ENCODE assay signal across 19 cellular contexts in the genomic region with DNA sequence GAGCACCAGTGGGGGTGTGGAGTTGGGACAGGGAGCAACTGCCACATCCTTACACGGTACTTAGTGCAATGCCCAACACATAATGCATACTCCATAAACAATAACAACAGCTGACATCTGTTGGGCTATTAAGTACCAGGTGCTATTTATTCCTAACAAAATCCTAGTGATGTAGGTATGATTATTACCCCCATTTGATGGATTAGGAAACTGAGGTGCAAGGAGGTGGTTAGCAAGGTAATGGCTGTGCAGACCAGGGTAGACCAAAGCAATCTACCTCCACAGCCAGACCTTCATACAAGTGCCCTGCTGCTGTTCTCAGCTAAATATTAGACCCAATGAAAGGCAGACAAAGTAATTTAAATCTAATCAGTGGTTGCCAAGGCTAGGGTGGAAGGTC. TPM values are rescaled to one million over a fixed set of nuclear protein-coding genes. Genes with fewer than 3 reads are reported as not detected.
DNase-seq lines count a peak whose midpoint lies in the region; ATAC-seq, FAIRE-seq and TF ChIP-seq lines count a peak whose summit lies in the region.
"Had no signal": no experiment of that assay in that cellular context is flagged by ENCODE, and none has a peak within 500 bp of the region (broad histone marks: within the 10 kb centered on the region; RNA-seq: fewer than 3 reads in every experiment).

No MANE protein-coding gene starts in this region.

- H4K20me1 ChIP-seq in HepG2 (ENCODE audit: insufficient read depth, low read length): no peaks in the 10 kb centered on the region

- TF ChIP-seq EP300 in HepG2 (IDR thresholded peaks at IDR 0.05; ENCODE audit: low read depth in 2 of 2, low read length in 2 of 2) (no peak), HepG2 (CRISPR knock-in tag; IDR thresholded peaks at IDR 0.05; ENCODE audit: borderline replicate concordance) (no peak)

- no peak for ATAC-seq in HepG2
- ATAC-seq in right lobe of liver: no peak
- no peak for ATAC-seq in activated T-helper 17 cell treated with anti-CD3 and anti-CD28 coated beads, Interleukin-2, amount 50 U/mL, for 72 hours (replicated peaks)
- ATAC-seq: GM23338, HCT116 had no signal

- H3K4me3 Mint-ChIP-seq in activated T-helper 17 cell treated with anti-CD3 and anti-CD28 coated beads, Interleukin-2, amount 50 U/mL, for 72 hours: no peak overlapping the region
- no peak overlapping the region for H3K4me3 Mint-ChIP-seq in activated CD4-positive, alpha-beta memory T cell treated with anti-CD3 and anti-CD28 coated beads, Interleukin-2, amount 10 ng/mL, durations not matched to agents 7 days and 5 days
- H3K4me3 Mint-ChIP-seq: CD4-positive, alpha-beta memory T cell; GM23338; H9 had no signal

- H3K9me3 ChIP-seq in HepG2 (ENCODE audit: low read length) (no peaks in the 10 kb centered on the region), right lobe of liver (no peaks in the 10 kb centered on the region)

- 90% methylated on average over 1 of the region's 1 CpG for WGBS in HepG2 (ENCODE audit: low lambda C conversion rate)
- WGBS in right lobe of liver (ENCODE audit: insufficient coverage, low coverage, low lambda C conversion rate, missing lambda C conversion rate): 88% methylated on average over 1 of the region's 1 CpG

- H3K4me3 ChIP-seq in HepG2 (replicated peaks in 1 of 3; ENCODE audit: insufficient read depth in 1 of 3, low read depth in 2 of 3, low read length in 3 of 3) (no peak overlapping the region), right lobe of liver (no peak overlapping the region)
- H3K4me3 ChIP-seq: GM23338 had no signal

- no peak for TF ChIP-seq RAD21 in HepG2 (CRISPR knock-in tag; IDR thresholded peaks at IDR 0.05)

- POLR2A ChIA-PET in HepG2 (lab: Yijun Ruan, JAX): no interaction called here
- POLR2A ChIA-PET in activated CD4-positive, alpha-beta memory T cell treated with anti-CD3 and anti-CD28 coated beads, Interleukin-2, amount 10 ng/mL, durations not matched to agents 7 days and 5 days (lab: Charles Lee): no interaction called here

- H2AFZ ChIP-seq in HepG2 (ENCODE audit: low read length): no peak overlapping the region
- H2AFZ ChIP-seq: GM23338 had no signal

- CTCF ChIA-PET in HepG2 (lab: Yijun Ruan, JAX; ENCODE audit: low intra/inter-chr PET ratio, low total read pairs): no interaction called here
- CTCF ChIA-PET in activated CD4-positive, alpha-beta memory T cell treated with anti-CD3 and anti-CD28 coated beads, Interleukin-2, amount 10 ng/mL, durations not matched to agents 7 days and 5 days (lab: Charles Lee): no interaction called here

- no peak overlapping the region for H3K27ac ChIP-seq in HepG2 (ENCODE audit: extremely low read length, insufficient read depth, low read length)
- no peak overlapping the region for H3K27ac ChIP-seq in right lobe of liver

- TF ChIP-seq CTCF in HepG2 (CRISPR knock-in tag; IDR thresholded peaks at IDR 0.05): no peak
- TF ChIP-seq CTCF in right lobe of liver (IDR thresholded peaks at IDR 0.05): no peak

- H3K79me2 ChIP-seq in HepG2 (ENCODE audit: insufficient read depth, low read length): no peaks in the 10 kb centered on the region

- no peak overlapping the region for H3K4me2 ChIP-seq in HepG2 (ENCODE audit: low read depth, low read length)
- H3K4me2 ChIP-seq: GM23338 had no signal

- peaks cover 14% of the 10 kb centered on the region for H3K27me3 Mint-ChIP-seq in activated T-helper 17 cell treated with anti-CD3 and anti-CD28 coated beads, Interleukin-2, amount 50 U/mL, for 72 hours
- peaks cover 37% of the 10 kb centered on the region for H3K27me3 Mint-ChIP-seq in activated CD4-positive, alpha-beta memory T cell treated with anti-CD3 and anti-CD28 coated beads, Interleukin-2, amount 10 ng/mL, durations not matched to agents 7 days and 5 days

- intact Hi-C loops in HepG2 (cut with micrococcal nuclease; ENCODE audit: unreplicated experiment): no loop called here
- intact Hi-C loops in right lobe of liver (cut with DNase I): no loop called here

- DNase-seq in HepG2 (ENCODE audit: low spot score) (no peak), right lobe of liver (no peak), NCI-H146 treated with DMSO at 0.1 percent for 48 hours (lab: John Stamatoyannopoulos, UW; ENCODE audit: unreplicated experiment) (peak; percentile 51), islet precursor cell (peak; percentile 4)
- DNase-seq in activated CD4-positive, alpha-beta memory T cell treated with anti-CD3 and anti-CD28 coated beads, Interleukin-2, amount 10 ng/mL, durations not matched to agents 7 days and 5 days: no peak
- DNase-seq: C1 segment of cervical spinal cord; Calu3; CD4-positive, alpha-beta memory T cell; DMS79 treated with DMSO at 0.1 percent for 48 hours; GF-D8 had no signal

- TF ChIP-seq POLR2A in HepG2 (IDR thresholded peaks at IDR 0.05; ENCODE audit: insufficient read depth in 1 of 2, low read depth in 2 of 2, low read length in 2 of 2) (no peak), right lobe of liver (IDR thresholded peaks at IDR 0.05) (no peak)

- no TSS peak for BruUV-seq in HepG2 (replicated peaks; lab: Mats Ljungman, UMichigan)

- H3K36me3 ChIP-seq in HepG2 (replicated peaks in 1 of 2; ENCODE audit: control insufficient read depth in 1 of 2, insufficient read depth in 2 of 2, low read length in 2 of 2) (peaks cover 22 to 50% of the 10 kb centered on the region in 2 experiments), right lobe of liver (no peaks in the 10 kb centered on the region)

- no peak overlapping the region for H3K27ac Mint-ChIP-seq in activated T-helper 17 cell treated with anti-CD3 and anti-CD28 coated beads, Interleukin-2, amount 50 U/mL, for 72 hours
- H3K27ac Mint-ChIP-seq in activated CD4-positive, alpha-beta memory T cell treated with anti-CD3 and anti-CD28 coated beads, Interleukin-2, amount 10 ng/mL, durations not matched to agents 7 days and 5 days: no peak overlapping the region
- H3K27ac Mint-ChIP-seq: CD4-positive, alpha-beta memory T cell; GM23338; H9 had no signal

- H3K9me3 Mint-ChIP-seq in activated T-helper 17 cell treated with anti-CD3 and anti-CD28 coated beads, Interleukin-2, amount 50 U/mL, for 72 hours: no peaks in the 10 kb centered on the region
- H3K9me3 Mint-ChIP-seq in activated CD4-positive, alpha-beta memory T cell treated with anti-CD3 and anti-CD28 coated beads, Interleukin-2, amount 10 ng/mL, durations not matched to agents 7 days and 5 days: no peaks in the 10 kb centered on the region
- H3K9me3 Mint-ChIP-seq: GM23338 had no signal

- H3K36me3 Mint-ChIP-seq in activated T-helper 17 cell treated with anti-CD3 and anti-CD28 coated beads, Interleukin-2, amount 50 U/mL, for 72 hours (ENCODE audit: low read depth): no peaks in the 10 kb centered on the region
- H3K36me3 Mint-ChIP-seq in activated CD4-positive, alpha-beta memory T cell treated with anti-CD3 and anti-CD28 coated beads, Interleukin-2, amount 10 ng/mL, durations not matched to agents 7 days and 5 days (ENCODE audit: low read depth): no peaks in the 10 kb centered on the region

- no peak overlapping the region for H3K9ac ChIP-seq in HepG2 (ENCODE audit: insufficient read depth, low read depth, low read length)

- H3K4me1 Mint-ChIP-seq in activated T-helper 17 cell treated with anti-CD3 and anti-CD28 coated beads, Interleukin-2, amount 50 U/mL, for 72 hours: no peaks in the 10 kb centered on the region
- H3K4me1 Mint-ChIP-seq in activated CD4-positive, alpha-beta memory T cell treated with anti-CD3 and anti-CD28 coated beads, Interleukin-2, amount 10 ng/mL, durations not matched to agents 7 days and 5 days: no peaks in the 10 kb centered on the region
- H3K4me1 Mint-ChIP-seq: CD4-positive, alpha-beta memory T cell had no signal

- H3K27me3 ChIP-seq in HepG2 (ENCODE audit: control insufficient read depth in 1 of 2, insufficient read depth in 2 of 2, low read length in 2 of 2) (no peaks in the 10 kb centered on the region), right lobe of liver (no peaks in the 10 kb centered on the region)

- H3K4me1 ChIP-seq in HepG2 (ENCODE audit: insufficient read depth, low read length) (peaks cover 27% of the 10 kb centered on the region), right lobe of liver (no peaks in the 10 kb centered on the region)

- in situ Hi-C loops in HepG2 (cut with HindIII; ENCODE audit: extremely low pct_ligation_motif_present, low pct_unique_long_range_greater_than_20kb): no loop called here

- no peak for FAIRE-seq in HepG2 (lab: Jason Lieb, UNC)
- FAIRE-seq: GM12891, GM18507 had no signal

TF ChIP-seq in HepG2, 621 proteins besides CTCF, POLR2A, EP300 and RAD21 (continues in another document):
- TF ChIP-seq GATAD1 (CRISPR knock-in tag; IDR thresholded peaks at IDR 0.05): no peak

RNA-seq across cellular contexts. Expression of gene SLC13A3, which starts 36.8 kb away (rescaled TPM):
- total RNA-seq in HepG2 (2016; rRNA removed; fragmentation: Illumina TruSeq; extraction: Trizol) (27.9 and 66.5 TPM in 2 replicates), right lobe of liver (10 to 100 TPM in 3 of 6 experiments, 1 to 10 TPM in 3; 3.7 to 14.6 (median 9.3) TPM)
- total RNA-seq in HepG2 (2016; cell fraction: cytosol; rRNA removed; fragmentation: Illumina TruSeq; extraction: Trizol; ENCODE audit: low read depth): 23.8 and 30.4 TPM in 2 replicates
- 29.2 and 65.4 TPM in 2 replicates for total RNA-seq in HepG2 (2016; cell fraction: insoluble cytoplasmic fraction; rRNA removed; fragmentation: Illumina TruSeq; extraction: Trizol)
- 25.6 and 35.7 TPM in 2 replicates for total RNA-seq in HepG2 (2016; cell fraction: membrane; rRNA removed; fragmentation: Illumina TruSeq; extraction: Trizol)
- total RNA-seq in HepG2 (2016; cell fraction: nucleus; rRNA removed; fragmentation: Illumina TruSeq; extraction: Trizol): 59.9 and 65.1 TPM in 2 replicates
- polyA plus RNA-seq in HepG2 (2011; rRNA removed): 63.3 and 76.0 TPM in 2 replicates
- 40.8 and 74.9 TPM in 2 replicates for polyA plus RNA-seq in HepG2 (2011; cell fraction: cytosol; rRNA removed)
- polyA plus RNA-seq in HepG2 (2011; cell fraction: nucleus; rRNA removed): 88.1 and 138 TPM in 2 replicates
- 42.2 and 59.1 TPM in 2 replicates for polyA plus RNA-seq in HepG2 (2012)
- polyA plus RNA-seq in HepG2 (2016; cell fraction: cytosol; fragmentation: Illumina TruSeq; extraction: Trizol; ENCODE audit: low read depth): 25.1 and 35.1 TPM in 2 replicates
- polyA plus RNA-seq in HepG2 (2016; cell fraction: insoluble cytoplasmic fraction; fragmentation: Illumina TruSeq; extraction: Trizol; ENCODE audit: low read depth): 30.5 and 31.8 TPM in 2 replicates
- polyA plus RNA-seq in HepG2 (2016; cell fraction: membrane; fragmentation: Illumina TruSeq; extraction: Trizol; ENCODE audit: low read depth): 24.6 and 30.2 TPM in 2 replicates
- polyA plus RNA-seq in HepG2 (2016; cell fraction: nucleus; fragmentation: Illumina TruSeq; extraction: Trizol; ENCODE audit: insufficient read depth, low read depth): 99.0 and 99.2 TPM in 2 replicates
- polyA minus RNA-seq in HepG2 (2011; rRNA and poly(A)+ RNA removed; ENCODE audit: low replicate concordance): 0.42 and 193 TPM in 2 replicates
- 32.3 and 43.5 TPM in 2 replicates for polyA minus RNA-seq in HepG2 (2011; cell fraction: cytosol; rRNA and poly(A)+ RNA removed)
- 50.4 and 63.9 TPM in 2 replicates for polyA minus RNA-seq in HepG2 (2011; cell fraction: nucleus; rRNA and poly(A)+ RNA removed)
- not detected for total RNA-seq in activated T-helper 17 cell treated with anti-CD3 and anti-CD28 coated beads, Interleukin-2, amount 50 U/mL, for 72 hours
- total RNA-seq in activated CD4-positive, alpha-beta memory T cell treated with anti-CD3 and anti-CD28 coated beads, Interleukin-2, amount 10 ng/mL, durations not matched to agents 7 days and 5 days: not detected
- total RNA-seq: A172, Calu3, G401, H4 had no signal
- polyA plus RNA-seq: CD4-positive, alpha-beta memory T cell had no signal

Comparison
In these comparisons a context has a peak if more than half of its experiments do, and no peak if none do; other contexts are left out.
1. DNase-seq: peak in NCI-H146 treated with DMSO at 0.1 percent for 48 hours (single experiment) and islet precursor cell (single experiment); none in HepG2 (single experiment), right lobe of liver (0 of 3) and activated CD4-positive, alpha-beta memory T cell treated with anti-CD3 and anti-CD28 coated beads, Interleukin-2, amount 10 ng/mL, durations not matched to agents 7 days and 5 days (single experiment).